ENCODE assay signal across 16 cellular contexts in genomic region chr16:87327798-87328495, GRCh38.
"Had no signal": no experiment of that assay in that cellular context is flagged by ENCODE, and none has a peak within 500 bp of the region (broad histone marks: within the 10 kb centered on the region; RNA-seq: fewer than 3 reads in every experiment).

No MANE protein-coding gene starts in this region.

- H3K9me3 ChIP-seq: neutrophil, stomach had no signal

- H3K4me3 ChIP-seq: SK-N-MC, smooth muscle cell, stomach had no signal

- H3K27ac ChIP-seq: neutrophil, SK-N-MC had no signal

- H3K27me3 ChIP-seq: neutrophil, stomach had no signal

- ATAC-seq: left colon, natural killer cell had no signal

- DNase-seq: activated CD4-positive, CD25-positive, alpha-beta regulatory T cell treated with anti-CD3 and anti-CD28 coated beads, Interleukin-2, amount 50 U/mL, for 72 hours; activated effector memory CD4-positive, alpha-beta T cell treated with Interleukin-2 at 50 U/mL for 16 hours; activated naive CD4-positive, alpha-beta T cell treated with anti-CD3 and anti-CD28 coated beads, Interleukin-2, amount 50 U/mL, for 16 hours; activated T-cell treated with anti-CD3 and anti-CD28 coated beads, Interleukin-2, amount 50 U/mL, for 1 hour; cortex of kidney; effector CD4-positive, alpha-beta T cell; foreskin fibroblast; immature natural killer cell; left colon; natural killer cell; stomach; T-helper 1 cell; T1000 had no signal
